1 cellular context compared by ENCODE assay signal in genomic region chr13:32045537-32045936, GRCh38.
TF ChIP-seq lines count a peak whose summit lies in the region.

No MANE protein-coding gene starts in this region.

TF ChIP-seq in GM23338, 12 proteins besides CTCF, POLR2A, EP300 and RAD21 (continued from another document):
- TF ChIP-seq ZNF462 (CRISPR knock-in tag; IDR thresholded peaks at IDR 0.05) = no peak
- no peak for TF ChIP-seq JUNB (IDR thresholded peaks at IDR 0.05; ENCODE audit: unreplicated experiment)
- no peak for TF ChIP-seq STAT1 (IDR thresholded peaks at IDR 0.05; ENCODE audit: unreplicated experiment)
TF ChIP-seq in GM23338: peak in this region for 0.
